In genomic region chr10:75606203-75606779, GRCh38 we compare ENCODE assay signal across 14 cellular contexts.
DNase-seq lines count a peak whose midpoint lies in the region; ATAC-seq, FAIRE-seq and TF ChIP-seq lines count a peak whose summit lies in the region.
"Had no signal": no experiment of that assay in that cellular context is flagged by ENCODE, and none has a peak within 500 bp of the region (broad histone marks: within the 10 kb centered on the region; RNA-seq: fewer than 3 reads in every experiment).

No MANE protein-coding gene starts in this region.

- CTCF ChIA-PET in HepG2 (lab: Yijun Ruan, JAX; ENCODE audit: low intra/inter-chr PET ratio, low total read pairs) = no interaction called here
- CTCF ChIA-PET in RWPE1 (lab: Yijun Ruan, JAX) = interaction anchor here (0.6 kb wide), 1 partner anchor 154 kb away, joined by 3 read pairs; no protein-coding TSS in a partner anchor

- H2BK20ac ChIP-seq in H9 (ENCODE audit: low read depth, low read length, poor library complexity, severe bottlenecking) = no peak overlapping the region

- H3K9me3 ChIP-seq in HepG2 (ENCODE audit: low read length) (no peaks in the 10 kb centered on the region), suprapubic skin (no peaks in the 10 kb centered on the region), H9 (ENCODE audit: control insufficient read depth, low read depth, low read length) (no peaks in the 10 kb centered on the region)
- H3K9me3 ChIP-seq: mucosa of descending colon had no signal

- TF ChIP-seq POLR2A in HepG2 (IDR thresholded peaks at IDR 0.05; ENCODE audit: insufficient read depth in 1 of 2, low read depth in 2 of 2, low read length in 2 of 2) = no peak
- TF ChIP-seq POLR2A in suprapubic skin (IDR thresholded peaks at IDR 0.05) = no peak

- no peaks in the 10 kb centered on the region for H3K36me3 ChIP-seq in HepG2 (replicated peaks in 1 of 2; ENCODE audit: control insufficient read depth in 1 of 2, insufficient read depth in 2 of 2, low read length in 2 of 2)
- H3K36me3 ChIP-seq in suprapubic skin = no peaks in the 10 kb centered on the region

- TF ChIP-seq CTCF in HepG2 (CRISPR knock-in tag; IDR thresholded peaks at IDR 0.05) = no peak
- TF ChIP-seq CTCF in RWPE1 (conservative IDR thresholded peaks at IDR 0.05; ENCODE audit: low read depth) = no peak
- TF ChIP-seq CTCF in suprapubic skin (IDR thresholded peaks at IDR 0.05) = no peak
- TF ChIP-seq CTCF in H9 (conservative IDR thresholded peaks at IDR 0.05) = no peak

- H4K8ac ChIP-seq in H9 (replicated peaks; ENCODE audit: insufficient read length, low read depth, low read length) = no peak overlapping the region

- in situ Hi-C loops in HepG2 (cut with HindIII; ENCODE audit: extremely low pct_ligation_motif_present, low pct_unique_long_range_greater_than_20kb) = no loop called here

- no peak overlapping the region for H2BK120ac ChIP-seq in H9 (ENCODE audit: low read depth, low read length, poor library complexity, severe bottlenecking)

- H3K9me3 Mint-ChIP-seq in H9 = no peaks in the 10 kb centered on the region
- H3K9me3 Mint-ChIP-seq: activated naive CD4-positive, alpha-beta T cell treated with anti-CD3 and anti-CD28 coated beads, Interleukin-2, amount 50 U/mL, for 72 hours; CD4-positive, alpha-beta T cell had no signal

- H2BK12ac ChIP-seq in H9 (ENCODE audit: insufficient read length, low read depth, low read length) = no peak overlapping the region

- peaks cover 6 to 14% of the 10 kb centered on the region in 2 experiments for H3K4me1 Mint-ChIP-seq in H9

- no peaks in the 10 kb centered on the region for H3K36me3 Mint-ChIP-seq in H9 (ENCODE audit: insufficient read depth in 1 of 3, low read depth in 3 of 3)
- H3K36me3 Mint-ChIP-seq: activated naive CD4-positive, alpha-beta T cell treated with anti-CD3 and anti-CD28 coated beads, Interleukin-2, amount 50 U/mL, for 72 hours had no signal

- H3K27ac ChIP-seq in HepG2 (ENCODE audit: extremely low read length, insufficient read depth, low read length) (peak overlapping the region; percentile 58), RWPE1 (no peak overlapping the region), suprapubic skin (no peak overlapping the region), H9 (ENCODE audit: insufficient read length, low read depth, low read length) (no peak overlapping the region)

- no peak overlapping the region for H3K23ac ChIP-seq in H9 (ENCODE audit: insufficient read length, low read depth, low read length)

- H4K20me1 ChIP-seq in HepG2 (ENCODE audit: insufficient read depth, low read length) (no peaks in the 10 kb centered on the region), H9 (ENCODE audit: control insufficient read depth, insufficient read depth, insufficient read length) (no peaks in the 10 kb centered on the region)

- no peak overlapping the region for H3K4ac ChIP-seq in H9 (ENCODE audit: low read depth, low read length)

- H4K5ac ChIP-seq in H9 (ENCODE audit: insufficient read length, low read depth, low read length) = no peak overlapping the region

- no TSS peak for BruUV-seq in HepG2 (replicated peaks; lab: Mats Ljungman, UMichigan)

- H3K79me2 ChIP-seq in HepG2 (ENCODE audit: insufficient read depth, low read length) = no peaks in the 10 kb centered on the region
- no peaks in the 10 kb centered on the region for H3K79me2 ChIP-seq in H9 (ENCODE audit: insufficient read depth, low read length)

- peak; percentile 72 for ATAC-seq in GM18870 (IDR thresholded peaks at IDR 0.05; ENCODE audit: unreplicated experiment)
- peak; percentile 66 for ATAC-seq in GM21619 (IDR thresholded peaks at IDR 0.05; ENCODE audit: unreplicated experiment)
- peak; percentile 49 for ATAC-seq in HG03280 (IDR thresholded peaks at IDR 0.05; ENCODE audit: unreplicated experiment)
- peak; percentile 84 for ATAC-seq in HepG2
- ATAC-seq: activated naive CD4-positive, alpha-beta T cell treated with anti-CD3 and anti-CD28 coated beads, Interleukin-2, amount 50 U/mL, for 72 hours; mucosa of descending colon had no signal

- no peak overlapping the region for H3K4me3 Mint-ChIP-seq in H9
- H3K4me3 Mint-ChIP-seq: CD4-positive, alpha-beta T cell had no signal

- intact Hi-C loops in HepG2 (cut with micrococcal nuclease; ENCODE audit: unreplicated experiment) = loop anchor here (10.0 kb wide), 1 partner anchor 201 kb away; the partner anchor contains the start of gene ZNF503

- DNase-seq in HepG2 (ENCODE audit: low spot score) = peak; percentile 77
- no peak for DNase-seq in RWPE1 (ENCODE audit: low spot score)
- no peak for DNase-seq in mesenteric fat pad (ENCODE audit: low spot score)
- no peak for DNase-seq in suprapubic skin (ENCODE audit: low spot score in 2 of 2)
- DNase-seq in H9 = no peak
- DNase-seq: activated CD4-positive, alpha-beta T cell treated with anti-CD3 and anti-CD28 coated beads, Interleukin-2, amount 50 U/mL, for 48 hours; CD4-positive, alpha-beta T cell; head of caudate nucleus; mucosa of descending colon; NCI-H1417 had no signal

- peak overlapping the region in 1 of 3 experiments; percentile 1; a peak in 1 of 6 replicates for H3K4me3 ChIP-seq in HepG2 (replicated peaks in 1 of 3; ENCODE audit: insufficient read depth in 1 of 3, low read depth in 2 of 3, low read length in 3 of 3)
- H3K4me3 ChIP-seq in suprapubic skin = no peak overlapping the region
- H3K4me3 ChIP-seq: mucosa of descending colon had no signal

- no peak overlapping the region for H3K56ac ChIP-seq in H9 (ENCODE audit: insufficient read length, low read depth, low read length)

- H3K14ac ChIP-seq in H9 (ENCODE audit: insufficient read depth, low read length) = no peak overlapping the region

- peak; percentile 63 for FAIRE-seq in HepG2 (lab: Jason Lieb, UNC)

- peak overlapping the region; percentile 45 for H3K4me2 ChIP-seq in HepG2 (ENCODE audit: low read depth, low read length)
- H3K4me2 ChIP-seq in H9 (ENCODE audit: insufficient read depth, insufficient read length, low read length) = no peak overlapping the region

- H3T11ph ChIP-seq in H9 (ENCODE audit: low read length) = no peak overlapping the region

- 23% methylated on average over 5 of the region's 5 CpGs for WGBS in HepG2 (ENCODE audit: low lambda C conversion rate)
- 85% methylated on average over 5 of the region's 5 CpGs for WGBS in suprapubic skin
- WGBS in H9 (ENCODE audit: extremely low coverage, insufficient read length, low lambda C conversion rate) = no CpG with 5 or more reads among the region's 5 CpGs

- no peak for TF ChIP-seq EP300 in HepG2 (IDR thresholded peaks at IDR 0.05; ENCODE audit: low read depth in 2 of 2, low read length in 2 of 2)
- TF ChIP-seq EP300 in HepG2 (CRISPR knock-in tag; IDR thresholded peaks at IDR 0.05; ENCODE audit: borderline replicate concordance) = no peak
- TF ChIP-seq EP300 in suprapubic skin (IDR thresholded peaks at IDR 0.05) = no peak

- H3K23me2 ChIP-seq in H9 (ENCODE audit: insufficient read length, low read depth, low read length, poor library complexity, severe bottlenecking) = no peaks in the 10 kb centered on the region

- H2AK5ac ChIP-seq in H9 (ENCODE audit: insufficient read length, low read length) = no peak overlapping the region

- peaks cover 56% of the 10 kb centered on the region for H3K27me3 Mint-ChIP-seq in H9 (ENCODE audit: low read depth)

- no peak overlapping the region for H4K91ac ChIP-seq in H9 (ENCODE audit: insufficient read length, low read depth, low read length)

- no peaks in the 10 kb centered on the region for H3K79me1 ChIP-seq in H9 (ENCODE audit: insufficient read depth, low read depth, low read length, poor library complexity, severe bottlenecking)

- no peak for TF ChIP-seq RAD21 in HepG2 (CRISPR knock-in tag; IDR thresholded peaks at IDR 0.05)

- no peaks in the 10 kb centered on the region for H3K27me3 ChIP-seq in HepG2 (ENCODE audit: control insufficient read depth in 1 of 2, insufficient read depth in 2 of 2, low read length in 2 of 2)
- no peaks in the 10 kb centered on the region for H3K27me3 ChIP-seq in suprapubic skin
- H3K27me3 ChIP-seq in H9 (ENCODE audit: insufficient read depth, low read length) = peaks cover 5% of the 10 kb centered on the region; the same call in 1 of the 2 replicates

- H3K9ac ChIP-seq in HepG2 (ENCODE audit: insufficient read depth, low read depth, low read length) (0 out of 2 replicates have a peak overlapping the region, but pooled peaks have one; percentile 3), H9 (ENCODE audit: extremely low read depth, insufficient read length, low read length) (no peak overlapping the region)

- H2BK5ac ChIP-seq in H9 (ENCODE audit: insufficient read length, low read length) = no peak overlapping the region

- POLR2A ChIA-PET in HepG2 (lab: Yijun Ruan, JAX) (interaction anchor here (1.2 kb wide), 1 partner anchor 176 kb away, joined by 3 read pairs; the partner anchor contains the start of gene LRMDA), RWPE1 (lab: Yijun Ruan, JAX; ENCODE audit: low non-redundant PET) (no interaction called here)

- H2BK15ac ChIP-seq in H9 (ENCODE audit: low read depth, low read length) = no peak overlapping the region

- H3K27ac Mint-ChIP-seq in H9 = no peak overlapping the region
- H3K27ac Mint-ChIP-seq: activated naive CD4-positive, alpha-beta T cell treated with anti-CD3 and anti-CD28 coated beads, Interleukin-2, amount 50 U/mL, for 72 hours; CD4-positive, alpha-beta T cell had no signal

- no peak overlapping the region for H3K18ac ChIP-seq in H9 (ENCODE audit: insufficient read length, low read depth, low read length)

- no peak overlapping the region for H2AFZ ChIP-seq in HepG2 (ENCODE audit: low read length)
- H2AFZ ChIP-seq in H9 (ENCODE audit: low read length) = no peak overlapping the region

- peaks cover 52% of the 10 kb centered on the region for H3K4me1 ChIP-seq in HepG2 (ENCODE audit: insufficient read depth, low read length)
- no peaks in the 10 kb centered on the region for H3K4me1 ChIP-seq in suprapubic skin
- H3K4me1 ChIP-seq in H9 (ENCODE audit: insufficient read depth, low read length) = no peaks in the 10 kb centered on the region; the same call in 1 of the 2 replicates

TF ChIP-seq in HepG2, 621 proteins besides CTCF, POLR2A, EP300 and RAD21 (continues in another document):
- TF ChIP-seq HMG20B (CRISPR knock-in tag; conservative IDR thresholded peaks at IDR 0.05) (no peak), ZNF567 (CRISPR knock-in tag; IDR thresholded peaks at IDR 0.05; ENCODE audit: borderline replicate concordance) (no peak), JUND (CRISPR knock-in tag; IDR thresholded peaks at IDR 0.05) (0 out of 2 replicates have a peak, but pooled peaks have one; percentile 14), MEF2D (CRISPR knock-in tag; IDR thresholded peaks at IDR 0.05) (peak; percentile 97), ZNF850 (CRISPR knock-in tag; conservative IDR thresholded peaks at IDR 0.05) (no peak)
